In the genomic region with DNA sequence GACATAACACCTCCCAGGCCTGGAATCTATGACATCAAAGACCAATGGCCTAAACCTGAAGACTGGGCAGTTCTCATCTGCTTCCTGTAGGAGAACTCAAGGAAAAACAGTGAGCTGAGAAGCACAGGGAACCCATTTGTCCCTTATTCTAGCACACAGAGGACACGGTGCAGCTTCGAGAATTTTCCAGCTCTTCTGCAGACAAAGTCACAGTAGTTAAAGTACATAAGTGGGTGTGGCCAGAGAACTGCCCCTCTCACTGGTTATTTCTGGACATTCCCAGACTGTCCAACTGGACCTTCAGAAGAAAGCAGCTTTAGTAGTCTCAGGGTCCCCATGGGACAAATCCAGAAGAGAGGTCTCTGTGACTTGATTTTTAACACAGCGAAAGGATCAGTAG, we compare ENCODE assay signal across 13 cellular contexts.
"Had no signal": no experiment of that assay in that cellular context is flagged by ENCODE, and none has a peak within 500 bp of the region (broad histone marks: within the 10 kb centered on the region; RNA-seq: fewer than 3 reads in every experiment).

No MANE protein-coding gene starts in this region.

- H3K9me3 Mint-ChIP-seq: activated CD4-positive, alpha-beta memory T cell treated with anti-CD3 and anti-CD28 coated beads for 36 hours; activated naive CD8-positive, alpha-beta T cell treated with anti-CD3 and anti-CD28 coated beads for 36 hours; nephron progenitor cell had no signal

- H3K9me3 ChIP-seq: mucosa of descending colon, ovary, tibial nerve had no signal

- H3K27me3 ChIP-seq: cardiac muscle cell, ovary, tibial nerve had no signal

- H3K27ac ChIP-seq: cardiac muscle cell, ovary had no signal

- H3K4me1 Mint-ChIP-seq: activated naive CD8-positive, alpha-beta T cell treated with anti-CD3 and anti-CD28 coated beads for 36 hours had no signal

- H3K4me3 ChIP-seq: cardiac muscle cell, mucosa of descending colon, ovary, skin epidermis, tibial nerve had no signal

- H3K27me3 Mint-ChIP-seq: activated CD4-positive, alpha-beta memory T cell treated with anti-CD3 and anti-CD28 coated beads for 36 hours; activated naive CD8-positive, alpha-beta T cell treated with anti-CD3 and anti-CD28 coated beads for 36 hours had no signal

- DNase-seq: activated CD4-positive, alpha-beta memory T cell treated with anti-CD3 and anti-CD28 coated beads for 36 hours; activated gamma-delta T cell treated with Interleukin-2 at 50 U/mL for 16 hours; activated naive CD8-positive, alpha-beta T cell treated with anti-CD3 and anti-CD28 coated beads for 36 hours; activated T-cell treated with anti-CD3 and anti-CD28 coated beads, Interleukin-2, amount 50 U/mL, for 48 hours; glutamatergic neuron; left colon; mucosa of descending colon; nephron progenitor cell; ovary; T-helper 9 cell had no signal

- H3K36me3 Mint-ChIP-seq: activated CD4-positive, alpha-beta memory T cell treated with anti-CD3 and anti-CD28 coated beads for 36 hours; activated naive CD8-positive, alpha-beta T cell treated with anti-CD3 and anti-CD28 coated beads for 36 hours had no signal

- H3K27ac Mint-ChIP-seq: activated CD4-positive, alpha-beta memory T cell treated with anti-CD3 and anti-CD28 coated beads for 36 hours; activated naive CD8-positive, alpha-beta T cell treated with anti-CD3 and anti-CD28 coated beads for 36 hours; nephron progenitor cell had no signal

- ATAC-seq: left colon had no signal

- H3K36me3 ChIP-seq: ovary had no signal

- H3K4me3 Mint-ChIP-seq: activated CD4-positive, alpha-beta memory T cell treated with anti-CD3 and anti-CD28 coated beads for 36 hours; activated naive CD8-positive, alpha-beta T cell treated with anti-CD3 and anti-CD28 coated beads for 36 hours; nephron progenitor cell had no signal
